8 cellular contexts compared by ENCODE assay signal in genomic region chr17:38572665-38573365, GRCh38. TPM values are rescaled to one million over a fixed set of nuclear protein-coding genes. Genes with fewer than 3 reads are reported as not detected.
DNase-seq lines count a peak whose midpoint lies in the region; ATAC-seq, FAIRE-seq and TF ChIP-seq lines count a peak whose summit lies in the region.

No MANE protein-coding gene starts in this region.

- no peak overlapping the region for H3K27ac ChIP-seq in CD4-positive, alpha-beta T cell (ENCODE audit: low read depth, low read length)
- H3K27ac ChIP-seq in WERI-Rb-1 (no peak overlapping the region), kidney (ENCODE audit: low read depth in 2 of 2, low read length in 2 of 2) (no peak overlapping the region), tibial nerve (no peak overlapping the region), foreskin keratinocyte (no peak overlapping the region)

- peaks cover 0 to 3% of the 10 kb centered on the region in 2 donors for H3K4me1 ChIP-seq in kidney (ENCODE audit: control insufficient read depth in 1 of 2, insufficient read depth in 1 of 2, low read depth in 1 of 2, low read length in 2 of 2)
- peaks cover 0 to 19% (median 5%) of the 10 kb centered on the region in 4 donors for H3K4me1 ChIP-seq in tibial nerve
- no peaks in the 10 kb centered on the region for H3K4me1 ChIP-seq in foreskin keratinocyte

- H3K9me3 Mint-ChIP-seq in CD4-positive, alpha-beta T cell: no peaks in the 10 kb centered on the region

- CTCF ChIA-PET in CD4-positive, alpha-beta T cell (lab: Charles Lee): no interaction called here

- POLR2A ChIA-PET in CD4-positive, alpha-beta T cell (lab: Charles Lee): no interaction called here

- TF ChIP-seq EP300 in tibial nerve (IDR thresholded peaks at IDR 0.05): no peak

- peak overlapping the region; percentile 65 for H3K4me3 Mint-ChIP-seq in CD4-positive, alpha-beta T cell

- no peak overlapping the region for H3K9ac ChIP-seq in kidney (ENCODE audit: low read length in 2 of 2)

- TF ChIP-seq POLR2A in tibial nerve (IDR thresholded peaks at IDR 0.05): no peak

- intact Hi-C loops in CD4-positive, alpha-beta T cell (cut with DNase I, micrococcal nuclease): loop anchor here in 1 of 2 experiments (2.0 kb wide), 1 partner anchor 14 kb away; no protein-coding TSS in a partner anchor
- intact Hi-C loops in kidney (cut with DNase I): no loop called here

- H3K27me3 Mint-ChIP-seq in CD4-positive, alpha-beta T cell: peaks cover 91% of the 10 kb centered on the region

- H3K9me3 ChIP-seq in CD4-positive, alpha-beta T cell (ENCODE audit: control insufficient read depth, low read length): no peaks in the 10 kb centered on the region
- H3K9me3 ChIP-seq in WERI-Rb-1 (ENCODE audit: severe bottlenecking): no peaks in the 10 kb centered on the region
- no peaks in the 10 kb centered on the region for H3K9me3 ChIP-seq in kidney (ENCODE audit: control insufficient read depth in 1 of 2, low read length in 2 of 2)
- H3K9me3 ChIP-seq in tibial nerve: no peaks in the 10 kb centered on the region

- peak overlapping the region; percentile 13; the same call in 1 of the 2 replicates for H3K4me3 ChIP-seq in WERI-Rb-1 (ENCODE audit: low read depth, low read length)
- no peak overlapping the region for H3K4me3 ChIP-seq in kidney (ENCODE audit: low read length in 2 of 2)
- H3K4me3 ChIP-seq in tibial nerve: peak overlapping the region in 3 of 4 donors; percentile 7 to 35 (median 8)

- FAIRE-seq in HTR-8/SVneo (lab: Jason Lieb, UNC) (no peak), kidney (lab: Jason Lieb, UNC) (no peak)

- no peak overlapping the region for H3K27ac Mint-ChIP-seq in CD4-positive, alpha-beta T cell

- ATAC-seq in CD4-positive, alpha-beta T cell (ENCODE audit: poor library complexity): peak; percentile 60
- ATAC-seq in foreskin keratinocyte: no peak

- WGBS in tibial nerve, 2 donors: 3 to 7% methylated on average over 3 to 41 of the region's 61 CpGs

- H3K36me3 Mint-ChIP-seq in CD4-positive, alpha-beta T cell (ENCODE audit: low read depth): no peaks in the 10 kb centered on the region

- DNase-seq in CD4-positive, alpha-beta T cell: peak in 3 of 10 experiments; percentile 9 to 43 (median 26)
- DNase-seq in HTR-8/SVneo (ENCODE audit: insufficient read length, low spot score) (peak; percentile 67), WERI-Rb-1 (peak; percentile 48), kidney (peak; percentile 69), tibial nerve (ENCODE audit: low spot score in 2 of 2) (no peak), foreskin keratinocyte (no peak), NK-92 (lab: John Stamatoyannopoulos, UW; ENCODE audit: unreplicated experiment) (no peak)
- DNase-seq in stimulated activated CD4-positive, alpha-beta T cell treated with anti-CD3 and anti-CD28 coated beads, Interleukin-2, amount 100 ng/mL, for 48 hours: no peak

- peaks cover 89% of the 10 kb centered on the region for H3K27me3 ChIP-seq in CD4-positive, alpha-beta T cell (ENCODE audit: control insufficient read depth, insufficient read depth, low read length)
- H3K27me3 ChIP-seq in WERI-Rb-1 (ENCODE audit: insufficient read depth, low read depth, severe bottlenecking): no peaks in the 10 kb centered on the region
- H3K27me3 ChIP-seq in tibial nerve: peaks cover 0 to 86% of the 10 kb centered on the region in 2 donors
- H3K27me3 ChIP-seq in foreskin keratinocyte: peaks cover 90% of the 10 kb centered on the region

- TF ChIP-seq CTCF in CD4-positive, alpha-beta T cell (IDR thresholded peaks at IDR 0.05): no peak
- no peak for TF ChIP-seq CTCF in WERI-Rb-1 (IDR thresholded peaks at IDR 0.05; ENCODE audit: low read depth, low read length)
- no peak for TF ChIP-seq CTCF in kidney (IDR thresholded peaks at IDR 0.05; ENCODE audit: borderline replicate concordance, extremely low read depth, insufficient read depth)
- TF ChIP-seq CTCF in tibial nerve (IDR thresholded peaks at IDR 0.05): no peak
- TF ChIP-seq CTCF in foreskin keratinocyte (conservative IDR thresholded peaks at IDR 0.05): no peak

- no peaks in the 10 kb centered on the region for H3K36me3 ChIP-seq in WERI-Rb-1
- no peaks in the 10 kb centered on the region for H3K36me3 ChIP-seq in kidney (ENCODE audit: control insufficient read depth in 1 of 2, insufficient read depth in 2 of 2, low read length in 2 of 2)
- no peaks in the 10 kb centered on the region for H3K36me3 ChIP-seq in tibial nerve

- peaks cover 8% of the 10 kb centered on the region for H3K4me1 Mint-ChIP-seq in CD4-positive, alpha-beta T cell (ENCODE audit: low read depth)

RNA-seq across cellular contexts. Expression of gene SRCIN1, which starts 32.9 kb away (rescaled TPM):
- total RNA-seq in CD4-positive, alpha-beta T cell: under 1 TPM in 1 of 2 experiments, not detected in 1; 0.06 TPM
- total RNA-seq in kidney: 6.1 TPM
- polyA plus RNA-seq in kidney (ENCODE audit: insufficient read depth, low read depth, low replicate concordance): 0.34 TPM
- total RNA-seq in tibial nerve: 1 to 10 TPM in 2 of 4 donors, under 1 TPM in 2; 0.44 to 5.4 (median 1.5) TPM
- total RNA-seq in foreskin keratinocyte: 0.25 and 0.31 TPM in 2 replicates
- 0.36 and 0.46 TPM in 2 replicates for polyA plus RNA-seq in foreskin keratinocyte

Comparison
In these comparisons a context has a peak if more than half of its experiments do, and no peak if none do; other contexts are left out.
1. DNase-seq: peak in HTR-8/SVneo (single experiment), WERI-Rb-1 (single experiment) and kidney (single experiment); none in tibial nerve (0 of 2), stimulated activated CD4-positive, alpha-beta T cell treated with anti-CD3 and anti-CD28 coated beads, Interleukin-2, amount 100 ng/mL, for 48 hours (0 of 2), foreskin keratinocyte (0 of 2) and NK-92 (single experiment).
2. H3K4me3 ChIP-seq: peak in WERI-Rb-1 (single experiment) and tibial nerve (3 of 4); none in kidney (0 of 2).